In the genomic region with DNA sequence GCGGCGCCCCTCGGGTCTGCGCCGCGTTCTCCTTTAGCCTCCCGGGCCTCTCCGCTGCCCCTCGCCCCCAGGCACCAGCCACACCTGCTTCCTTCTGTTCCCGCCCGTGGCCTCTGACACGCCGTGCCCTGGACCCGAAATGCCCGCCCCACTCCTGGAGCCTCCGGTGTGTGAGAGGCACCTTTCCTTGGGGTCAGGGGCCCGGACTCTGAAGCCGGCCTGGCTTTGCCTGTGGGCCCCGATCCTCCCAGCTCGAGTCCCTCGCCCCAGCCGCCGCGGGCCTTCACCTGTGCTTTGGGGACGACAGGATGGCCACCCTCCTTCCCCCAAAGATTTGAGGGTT, we compare ENCODE assay signal across 1 cellular context.
TF ChIP-seq lines count a peak whose summit lies in the region.

No MANE protein-coding gene starts in this region.

TF ChIP-seq in GM12878, 131 proteins besides CTCF, POLR2A, EP300 and RAD21:
- TF ChIP-seq TARDBP (IDR thresholded peaks at IDR 0.05; ENCODE audit: borderline replicate concordance) (no peak), SREBF1 (IDR thresholded peaks at IDR 0.05; ENCODE audit: low read length) (no peak), ESRRA (IDR thresholded peaks at IDR 0.05; ENCODE audit: low read length) (no peak), PRDM15 (CRISPR knock-in tag; IDR thresholded peaks at IDR 0.05) (no peak), SRF (IDR thresholded peaks at IDR 0.05; ENCODE audit: low read depth in 2 of 2, low read length in 2 of 2) (no peak)
- TF ChIP-seq, protein P1, sequence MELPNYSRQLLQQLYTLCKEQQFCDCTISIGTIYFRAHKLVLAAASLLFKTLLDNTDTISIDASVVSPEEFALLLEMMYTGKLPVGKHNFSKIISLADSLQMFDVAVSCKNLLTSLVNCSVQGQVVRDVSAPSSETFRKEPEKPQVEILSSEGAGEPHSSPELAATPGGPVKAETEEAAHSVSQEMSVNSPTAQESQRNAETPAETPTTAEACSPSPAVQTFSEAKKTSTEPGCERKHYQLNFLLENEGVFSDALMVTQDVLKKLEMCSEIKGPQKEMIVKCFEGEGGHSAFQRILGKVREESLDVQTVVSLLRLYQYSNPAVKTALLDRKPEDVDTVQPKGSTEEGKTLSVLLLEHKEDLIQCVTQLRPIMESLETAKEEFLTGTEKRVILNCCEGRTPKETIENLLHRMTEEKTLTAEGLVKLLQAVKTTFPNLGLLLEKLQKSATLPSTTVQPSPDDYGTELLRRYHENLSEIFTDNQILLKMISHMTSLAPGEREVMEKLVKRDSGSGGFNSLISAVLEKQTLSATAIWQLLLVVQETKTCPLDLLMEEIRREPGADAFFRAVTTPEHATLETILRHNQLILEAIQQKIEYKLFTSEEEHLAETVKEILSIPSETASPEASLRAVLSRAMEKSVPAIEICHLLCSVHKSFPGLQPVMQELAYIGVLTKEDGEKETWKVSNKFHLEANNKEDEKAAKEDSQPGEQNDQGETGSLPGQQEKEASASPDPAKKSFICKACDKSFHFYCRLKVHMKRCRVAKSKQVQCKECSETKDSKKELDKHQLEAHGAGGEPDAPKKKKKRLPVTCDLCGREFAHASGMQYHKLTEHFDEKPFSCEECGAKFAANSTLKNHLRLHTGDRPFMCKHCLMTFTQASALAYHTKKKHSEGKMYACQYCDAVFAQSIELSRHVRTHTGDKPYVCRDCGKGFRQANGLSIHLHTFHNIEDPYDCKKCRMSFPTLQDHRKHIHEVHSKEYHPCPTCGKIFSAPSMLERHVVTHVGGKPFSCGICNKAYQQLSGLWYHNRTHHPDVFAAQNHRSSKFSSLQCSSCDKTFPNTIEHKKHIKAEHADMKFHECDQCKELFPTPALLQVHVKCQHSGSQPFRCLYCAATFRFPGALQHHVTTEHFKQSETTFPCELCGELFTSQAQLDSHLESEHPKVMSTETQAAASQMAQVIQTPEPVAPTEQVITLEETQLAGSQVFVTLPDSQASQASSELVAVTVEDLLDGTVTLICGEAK (IDR thresholded peaks at IDR 0.05; ENCODE audit: borderline replicate concordance) = no peak
